Comparison of ENCODE assay signal across 26 cellular contexts in genomic region chr20:56388882-56389281, GRCh38. TPM values are rescaled to one million over a fixed set of nuclear protein-coding genes. Genes with fewer than 3 reads are reported as not detected.
DNase-seq lines count a peak whose midpoint lies in the region; ATAC-seq, FAIRE-seq and TF ChIP-seq lines count a peak whose summit lies in the region.
"Had no signal": no experiment of that assay in that cellular context is flagged by ENCODE, and none has a peak within 500 bp of the region (broad histone marks: within the 10 kb centered on the region; RNA-seq: fewer than 3 reads in every experiment).

No MANE protein-coding gene starts in this region.

- H3K4me1 ChIP-seq in HepG2 (ENCODE audit: insufficient read depth, low read length) (peaks cover 68% of the 10 kb centered on the region), right lobe of liver (peaks cover 0 to 10% (median 0%) of the 10 kb centered on the region in 4 donors), pancreas (peaks cover 5 to 10% (median 9%) of the 10 kb centered on the region in 3 donors)

- no peak overlapping the region for H3K4me3 Mint-ChIP-seq in activated CD4-positive, alpha-beta memory T cell treated with anti-CD3 and anti-CD28 coated beads, Interleukin-2, amount 10 ng/mL, durations not matched to agents 7 days and 5 days
- H3K4me3 Mint-ChIP-seq in activated CD4-positive, alpha-beta memory T cell treated with anti-CD3 and anti-CD28 coated beads for 36 hours, result no peak overlapping the region
- H3K4me3 Mint-ChIP-seq in activated T-helper 2 cell treated with anti-CD3 and anti-CD28 coated beads, Interferon-gamma antibody, Interleukin-2, Interleukin-4, amounts not matched to agents 10 μg/mL and 5 μg/mL and 100 μg/mL, durations not matched to agents 14 hours and 24 hours and 36 hours (ENCODE audit: low read depth), result no peak overlapping the region
- H3K4me3 Mint-ChIP-seq: CD4-positive, alpha-beta T cell; GM23338 had no signal

- no peaks in the 10 kb centered on the region for H3K9me3 Mint-ChIP-seq in activated CD4-positive, alpha-beta memory T cell treated with anti-CD3 and anti-CD28 coated beads, Interleukin-2, amount 10 ng/mL, durations not matched to agents 7 days and 5 days
- H3K9me3 Mint-ChIP-seq in activated CD4-positive, alpha-beta memory T cell treated with anti-CD3 and anti-CD28 coated beads for 36 hours, result no peaks in the 10 kb centered on the region
- H3K9me3 Mint-ChIP-seq in activated T-helper 2 cell treated with anti-CD3 and anti-CD28 coated beads, Interferon-gamma antibody, Interleukin-2, Interleukin-4, amounts not matched to agents 10 μg/mL and 5 μg/mL and 100 μg/mL, durations not matched to agents 14 hours and 24 hours and 36 hours, result no peaks in the 10 kb centered on the region
- H3K9me3 Mint-ChIP-seq: CD4-positive, alpha-beta T cell; GM23338; IgD-negative memory B cell had no signal

- BruUV-seq in HepG2 (replicated peaks; lab: Mats Ljungman, UMichigan), result no TSS peak

- no peak for TF ChIP-seq POLR2A in HepG2 (IDR thresholded peaks at IDR 0.05; ENCODE audit: insufficient read depth in 1 of 2, low read depth in 2 of 2, low read length in 2 of 2)
- TF ChIP-seq POLR2A in right lobe of liver (IDR thresholded peaks at IDR 0.05), result no peak

- no peaks in the 10 kb centered on the region for H3K9me3 ChIP-seq in HepG2 (ENCODE audit: low read length)
- no peaks in the 10 kb centered on the region for H3K9me3 ChIP-seq in right lobe of liver
- H3K9me3 ChIP-seq in pancreas, result no peaks in the 10 kb centered on the region
- H3K9me3 ChIP-seq: BE2C had no signal

- TF ChIP-seq CTCF in HepG2 (CRISPR knock-in tag; IDR thresholded peaks at IDR 0.05) (no peak), right lobe of liver (IDR thresholded peaks at IDR 0.05) (no peak), pancreas (IDR thresholded peaks at IDR 0.05) (no peak)

- no peak for TF ChIP-seq RAD21 in HepG2 (CRISPR knock-in tag; IDR thresholded peaks at IDR 0.05)

- H3K4me3 ChIP-seq in HepG2 (replicated peaks in 1 of 3; ENCODE audit: insufficient read depth in 1 of 3, low read depth in 2 of 3, low read length in 3 of 3) (no peak overlapping the region), right lobe of liver (no peak overlapping the region), pancreas (no peak overlapping the region)
- H3K4me3 ChIP-seq: GM23338 had no signal

- in situ Hi-C loops in HepG2 (cut with HindIII; ENCODE audit: extremely low pct_ligation_motif_present, low pct_unique_long_range_greater_than_20kb), result no loop called here

- H3K27me3 ChIP-seq in HepG2 (ENCODE audit: control insufficient read depth in 1 of 2, insufficient read depth in 2 of 2, low read length in 2 of 2) (peaks cover 0 to 4% of the 10 kb centered on the region in 2 experiments; a peak in 1 of 5 replicates), right lobe of liver (no peaks in the 10 kb centered on the region), pancreas (no peaks in the 10 kb centered on the region)
- H3K27me3 ChIP-seq: BE2C had no signal

- TF ChIP-seq EP300 in HepG2 (IDR thresholded peaks at IDR 0.05; ENCODE audit: low read depth in 2 of 2, low read length in 2 of 2), result no peak
- no peak for TF ChIP-seq EP300 in HepG2 (CRISPR knock-in tag; IDR thresholded peaks at IDR 0.05; ENCODE audit: borderline replicate concordance)

- no peak overlapping the region for H3K9ac ChIP-seq in HepG2 (ENCODE audit: insufficient read depth, low read depth, low read length)

- peaks cover 61% of the 10 kb centered on the region for H3K4me1 Mint-ChIP-seq in activated CD4-positive, alpha-beta memory T cell treated with anti-CD3 and anti-CD28 coated beads, Interleukin-2, amount 10 ng/mL, durations not matched to agents 7 days and 5 days
- H3K4me1 Mint-ChIP-seq in activated CD4-positive, alpha-beta memory T cell treated with anti-CD3 and anti-CD28 coated beads for 36 hours (ENCODE audit: low read depth), result peaks cover 16% of the 10 kb centered on the region
- peaks cover 40% of the 10 kb centered on the region for H3K4me1 Mint-ChIP-seq in activated T-helper 2 cell treated with anti-CD3 and anti-CD28 coated beads, Interferon-gamma antibody, Interleukin-2, Interleukin-4, amounts not matched to agents 10 μg/mL and 5 μg/mL and 100 μg/mL, durations not matched to agents 14 hours and 24 hours and 36 hours (ENCODE audit: low read depth)

- H2AFZ ChIP-seq in HepG2 (ENCODE audit: low read length), result no peak overlapping the region
- H2AFZ ChIP-seq: GM23338 had no signal

- ATAC-seq in HepG2 (no peak), right lobe of liver (no peak), pancreas (no peak)
- ATAC-seq: GM23338, HCT116 had no signal

- peak overlapping the region; percentile 2 for H3K27ac Mint-ChIP-seq in activated CD4-positive, alpha-beta memory T cell treated with anti-CD3 and anti-CD28 coated beads, Interleukin-2, amount 10 ng/mL, durations not matched to agents 7 days and 5 days
- H3K27ac Mint-ChIP-seq in activated CD4-positive, alpha-beta memory T cell treated with anti-CD3 and anti-CD28 coated beads for 36 hours, result no peak overlapping the region
- peak overlapping the region; percentile 24 for H3K27ac Mint-ChIP-seq in activated T-helper 2 cell treated with anti-CD3 and anti-CD28 coated beads, Interferon-gamma antibody, Interleukin-2, Interleukin-4, amounts not matched to agents 10 μg/mL and 5 μg/mL and 100 μg/mL, durations not matched to agents 14 hours and 24 hours and 36 hours
- H3K27ac Mint-ChIP-seq: CD4-positive, alpha-beta T cell; GM23338; IgD-negative memory B cell had no signal

- H3K4me2 ChIP-seq in HepG2 (ENCODE audit: low read depth, low read length), result peak overlapping the region; percentile 82; the same call in 1 of the 2 replicates
- H3K4me2 ChIP-seq: GM23338 had no signal

- DNase-seq in activated CD4-positive, alpha-beta memory T cell treated with anti-CD3 and anti-CD28 coated beads, Interleukin-2, amount 10 ng/mL, durations not matched to agents 7 days and 5 days, result no peak
- no peak for DNase-seq in activated CD4-positive, alpha-beta memory T cell treated with anti-CD3 and anti-CD28 coated beads for 36 hours
- no peak for DNase-seq in HepG2 (ENCODE audit: low spot score)
- DNase-seq in right lobe of liver, result no peak
- no peak for DNase-seq in activated T-helper 2 cell treated with anti-CD3 and anti-CD28 coated beads, Interferon-gamma antibody, Interleukin-2, Interleukin-4, amounts not matched to agents 10 μg/mL and 5 μg/mL and 100 μg/mL, durations not matched to agents 14 hours and 24 hours and 36 hours (ENCODE audit: low spot score)
- no peak for DNase-seq in pancreas
- DNase-seq in epidermal melanocyte (ENCODE audit: insufficient read length, low spot score), result no peak
- no peak for DNase-seq in NCI-H526 treated with DMSO at 0.1 percent for 48 hours (lab: John Stamatoyannopoulos, UW)
- DNase-seq: BE2C; CD4-positive, alpha-beta T cell; DMS153; EL; Kasumi-1; NCI-H1105; NCI-H2081; NCI-H2171 treated with DMSO at 0.1 percent for 48 hours; NCI-H446 treated with DMSO at 0.1 percent for 48 hours; Right ventricle myocardium superior had no signal

- H3K36me3 ChIP-seq in HepG2 (replicated peaks in 1 of 2; ENCODE audit: control insufficient read depth in 1 of 2, insufficient read depth in 2 of 2, low read length in 2 of 2), result peaks cover 16 to 50% of the 10 kb centered on the region in 2 experiments
- no peaks in the 10 kb centered on the region for H3K36me3 ChIP-seq in right lobe of liver
- H3K36me3 ChIP-seq in pancreas, result no peaks in the 10 kb centered on the region

- no peaks in the 10 kb centered on the region for H4K20me1 ChIP-seq in HepG2 (ENCODE audit: insufficient read depth, low read length)

- POLR2A ChIA-PET in activated CD4-positive, alpha-beta memory T cell treated with anti-CD3 and anti-CD28 coated beads, Interleukin-2, amount 10 ng/mL, durations not matched to agents 7 days and 5 days (lab: Charles Lee), result no interaction called here
- POLR2A ChIA-PET in activated CD4-positive, alpha-beta memory T cell treated with anti-CD3 and anti-CD28 coated beads for 36 hours (lab: Charles Lee), result no interaction called here
- POLR2A ChIA-PET in HepG2 (lab: Yijun Ruan, JAX), result no interaction called here

- H3K36me3 Mint-ChIP-seq in activated CD4-positive, alpha-beta memory T cell treated with anti-CD3 and anti-CD28 coated beads, Interleukin-2, amount 10 ng/mL, durations not matched to agents 7 days and 5 days (ENCODE audit: low read depth), result peaks cover 74% of the 10 kb centered on the region
- H3K36me3 Mint-ChIP-seq in activated CD4-positive, alpha-beta memory T cell treated with anti-CD3 and anti-CD28 coated beads for 36 hours, result peaks cover 57% of the 10 kb centered on the region
- peaks cover 67% of the 10 kb centered on the region for H3K36me3 Mint-ChIP-seq in activated T-helper 2 cell treated with anti-CD3 and anti-CD28 coated beads, Interferon-gamma antibody, Interleukin-2, Interleukin-4, amounts not matched to agents 10 μg/mL and 5 μg/mL and 100 μg/mL, durations not matched to agents 14 hours and 24 hours and 36 hours (ENCODE audit: low read depth)

- WGBS in HepG2 (ENCODE audit: low lambda C conversion rate), result 96% methylated on average over 4 of the region's 4 CpGs
- 92% methylated on average over 4 of the region's 4 CpGs for WGBS in right lobe of liver (ENCODE audit: insufficient coverage, low coverage, low lambda C conversion rate, missing lambda C conversion rate)
- 85 to 88% methylated on average over 4 of the region's 4 CpGs for WGBS in pancreas, 2 donors

- intact Hi-C loops in activated CD4-positive, alpha-beta memory T cell treated with anti-CD3 and anti-CD28 coated beads for 36 hours (cut with micrococcal nuclease), result no loop called here
- intact Hi-C loops in HepG2 (cut with micrococcal nuclease; ENCODE audit: unreplicated experiment), result no loop called here
- intact Hi-C loops in right lobe of liver (cut with DNase I), result no loop called here
- intact Hi-C loops in activated T-helper 2 cell treated with anti-CD3 and anti-CD28 coated beads, Interferon-gamma antibody, Interleukin-2, Interleukin-4, amounts not matched to agents 10 μg/mL and 5 μg/mL and 100 μg/mL, durations not matched to agents 14 hours and 24 hours and 36 hours (cut with micrococcal nuclease), result no loop called here
- intact Hi-C loops in pancreas (cut with DNase I), result no loop called here

- FAIRE-seq in HepG2 (lab: Jason Lieb, UNC), result no peak
- FAIRE-seq in pancreas (lab: Jason Lieb, UNC), result no peak
- FAIRE-seq: GM12891, RCC 7860 had no signal

- H3K27me3 Mint-ChIP-seq in activated CD4-positive, alpha-beta memory T cell treated with anti-CD3 and anti-CD28 coated beads, Interleukin-2, amount 10 ng/mL, durations not matched to agents 7 days and 5 days, result no peaks in the 10 kb centered on the region
- H3K27me3 Mint-ChIP-seq in activated CD4-positive, alpha-beta memory T cell treated with anti-CD3 and anti-CD28 coated beads for 36 hours, result no peaks in the 10 kb centered on the region
- H3K27me3 Mint-ChIP-seq in activated T-helper 2 cell treated with anti-CD3 and anti-CD28 coated beads, Interferon-gamma antibody, Interleukin-2, Interleukin-4, amounts not matched to agents 10 μg/mL and 5 μg/mL and 100 μg/mL, durations not matched to agents 14 hours and 24 hours and 36 hours (ENCODE audit: low read depth), result no peaks in the 10 kb centered on the region
- H3K27me3 Mint-ChIP-seq: CD4-positive, alpha-beta T cell; IgD-negative memory B cell had no signal

- peaks cover 89% of the 10 kb centered on the region for H3K79me2 ChIP-seq in HepG2 (ENCODE audit: insufficient read depth, low read length)

- CTCF ChIA-PET in activated CD4-positive, alpha-beta memory T cell treated with anti-CD3 and anti-CD28 coated beads, Interleukin-2, amount 10 ng/mL, durations not matched to agents 7 days and 5 days (lab: Charles Lee), result no interaction called here
- CTCF ChIA-PET in activated CD4-positive, alpha-beta memory T cell treated with anti-CD3 and anti-CD28 coated beads for 36 hours (lab: Charles Lee), result no interaction called here
- CTCF ChIA-PET in HepG2 (lab: Yijun Ruan, JAX; ENCODE audit: low intra/inter-chr PET ratio, low total read pairs), result no interaction called here

- H3K27ac ChIP-seq in HepG2 (ENCODE audit: extremely low read length, insufficient read depth, low read length), result no peak overlapping the region
- no peak overlapping the region for H3K27ac ChIP-seq in right lobe of liver
- H3K27ac ChIP-seq in pancreas, result no peak overlapping the region
- H3K27ac ChIP-seq: HL-60 had no signal

RNA-seq across cellular contexts. Expression of gene AURKA, which starts 3.1 kb away (rescaled TPM):
- 10 to 100 TPM; 91.9 to 95.4 TPM for total RNA-seq in activated CD4-positive, alpha-beta memory T cell treated with anti-CD3 and anti-CD28 coated beads, Interleukin-2, amount 10 ng/mL, durations not matched to agents 7 days and 5 days
- 100 to 1,000 TPM in 1 of 2 experiments, 10 to 100 TPM in 1; 99.7 to 101 TPM for total RNA-seq in activated CD4-positive, alpha-beta memory T cell treated with anti-CD3 and anti-CD28 coated beads for 36 hours
- total RNA-seq in HepG2 (2016; rRNA removed; fragmentation: Illumina TruSeq; extraction: Trizol) (224 and 335 TPM in 2 replicates), right lobe of liver (1 to 10 TPM; 1.5 to 7.4 (median 2.5) TPM), pancreas (1 to 10 TPM in 4 of 6 donors, under 1 TPM in 2; 0.51 to 1.9 (median 1.1) TPM)
- total RNA-seq in HepG2 (2016; cell fraction: cytosol; rRNA removed; fragmentation: Illumina TruSeq; extraction: Trizol; ENCODE audit: low read depth), result 127 and 136 TPM in 2 replicates
- total RNA-seq in HepG2 (2016; cell fraction: insoluble cytoplasmic fraction; rRNA removed; fragmentation: Illumina TruSeq; extraction: Trizol), result 218 and 331 TPM in 2 replicates
- total RNA-seq in HepG2 (2016; cell fraction: membrane; rRNA removed; fragmentation: Illumina TruSeq; extraction: Trizol), result 173 and 174 TPM in 2 replicates
- 85.9 and 90.8 TPM in 2 replicates for total RNA-seq in HepG2 (2016; cell fraction: nucleus; rRNA removed; fragmentation: Illumina TruSeq; extraction: Trizol)
- polyA plus RNA-seq in HepG2 (2011; rRNA removed) (55.7 and 96.4 TPM in 2 replicates), pancreas (under 1 TPM; 0.61 to 0.80 TPM)
- 60.3 and 70.8 TPM in 2 replicates for polyA plus RNA-seq in HepG2 (2011; cell fraction: cytosol; rRNA removed)
- 23.6 and 31.7 TPM in 2 replicates for polyA plus RNA-seq in HepG2 (2011; cell fraction: nucleus; rRNA removed)
- polyA plus RNA-seq in HepG2 (2012), result 41.6 and 70.4 TPM in 2 replicates
- polyA plus RNA-seq in HepG2 (2016; cell fraction: cytosol; fragmentation: Illumina TruSeq; extraction: Trizol; ENCODE audit: low read depth), result 36.5 and 39.6 TPM in 2 replicates
- 285 and 289 TPM in 2 replicates for polyA plus RNA-seq in HepG2 (2016; cell fraction: insoluble cytoplasmic fraction; fragmentation: Illumina TruSeq; extraction: Trizol; ENCODE audit: low read depth)
- 72.5 and 73.7 TPM in 2 replicates for polyA plus RNA-seq in HepG2 (2016; cell fraction: membrane; fragmentation: Illumina TruSeq; extraction: Trizol; ENCODE audit: low read depth)
- 111 and 116 TPM in 2 replicates for polyA plus RNA-seq in HepG2 (2016; cell fraction: nucleus; fragmentation: Illumina TruSeq; extraction: Trizol; ENCODE audit: insufficient read depth, low read depth)
- polyA minus RNA-seq in HepG2 (2011; rRNA and poly(A)+ RNA removed; ENCODE audit: low replicate concordance), result 63.7 and 146 TPM in 2 replicates
- polyA minus RNA-seq in HepG2 (2011; cell fraction: cytosol; rRNA and poly(A)+ RNA removed), result 43.1 and 61.1 TPM in 2 replicates
- polyA minus RNA-seq in HepG2 (2011; cell fraction: nucleus; rRNA and poly(A)+ RNA removed), result 25.4 and 35.1 TPM in 2 replicates
- total RNA-seq in activated T-helper 2 cell treated with anti-CD3 and anti-CD28 coated beads, Interferon-gamma antibody, Interleukin-2, Interleukin-4, amounts not matched to agents 10 μg/mL and 5 μg/mL and 100 μg/mL, durations not matched to agents 14 hours and 24 hours and 36 hours, result 64.8 and 71.1 TPM in 2 replicates

RNA-seq across cellular contexts. Expression of gene CSTF1, which starts 3.6 kb away (rescaled TPM):
- 10 to 100 TPM; 61.5 to 64.9 TPM for total RNA-seq in activated CD4-positive, alpha-beta memory T cell treated with anti-CD3 and anti-CD28 coated beads, Interleukin-2, amount 10 ng/mL, durations not matched to agents 7 days and 5 days
- 10 to 100 TPM; 53.9 to 56.6 TPM for total RNA-seq in activated CD4-positive, alpha-beta memory T cell treated with anti-CD3 and anti-CD28 coated beads for 36 hours
- total RNA-seq in HepG2 (2016; rRNA removed; fragmentation: Illumina TruSeq; extraction: Trizol), result 70.9 and 105 TPM in 2 replicates
- 17.0 and 17.9 TPM in 2 replicates for total RNA-seq in HepG2 (2016; cell fraction: cytosol; rRNA removed; fragmentation: Illumina TruSeq; extraction: Trizol; ENCODE audit: low read depth)
- total RNA-seq in HepG2 (2016; cell fraction: insoluble cytoplasmic fraction; rRNA removed; fragmentation: Illumina TruSeq; extraction: Trizol), result 72.4 and 104 TPM in 2 replicates
- total RNA-seq in HepG2 (2016; cell fraction: membrane; rRNA removed; fragmentation: Illumina TruSeq; extraction: Trizol), result 37.3 and 42.3 TPM in 2 replicates
- 53.7 and 58.2 TPM in 2 replicates for total RNA-seq in HepG2 (2016; cell fraction: nucleus; rRNA removed; fragmentation: Illumina TruSeq; extraction: Trizol)
- polyA plus RNA-seq in HepG2 (2011; rRNA removed), result 67.9 and 100 TPM in 2 replicates
- polyA plus RNA-seq in HepG2 (2011; cell fraction: cytosol; rRNA removed), result 63.9 and 67.0 TPM in 2 replicates
- 63.5 and 65.1 TPM in 2 replicates for polyA plus RNA-seq in HepG2 (2011; cell fraction: nucleus; rRNA removed)
- polyA plus RNA-seq in HepG2 (2012), result 39.4 and 55.3 TPM in 2 replicates
- polyA plus RNA-seq in HepG2 (2016; cell fraction: cytosol; fragmentation: Illumina TruSeq; extraction: Trizol; ENCODE audit: low read depth), result 8.4 and 10.8 TPM in 2 replicates
- polyA plus RNA-seq in HepG2 (2016; cell fraction: insoluble cytoplasmic fraction; fragmentation: Illumina TruSeq; extraction: Trizol; ENCODE audit: low read depth), result 89.9 and 97.0 TPM in 2 replicates
- 17.6 and 17.8 TPM in 2 replicates for polyA plus RNA-seq in HepG2 (2016; cell fraction: membrane; fragmentation: Illumina TruSeq; extraction: Trizol; ENCODE audit: low read depth)
- 76.3 and 78.8 TPM in 2 replicates for polyA plus RNA-seq in HepG2 (2016; cell fraction: nucleus; fragmentation: Illumina TruSeq; extraction: Trizol; ENCODE audit: insufficient read depth, low read depth)
- polyA minus RNA-seq in HepG2 (2011; rRNA and poly(A)+ RNA removed; ENCODE audit: low replicate concordance), result 186 and 265 TPM in 2 replicates
- 59.5 and 62.1 TPM in 2 replicates for polyA minus RNA-seq in HepG2 (2011; cell fraction: cytosol; rRNA and poly(A)+ RNA removed)
- 49.2 and 64.4 TPM in 2 replicates for polyA minus RNA-seq in HepG2 (2011; cell fraction: nucleus; rRNA and poly(A)+ RNA removed)
- 10 to 100 TPM; 14.9 to 27.2 (median 16.6) TPM for total RNA-seq in right lobe of liver
- total RNA-seq in activated T-helper 2 cell treated with anti-CD3 and anti-CD28 coated beads, Interferon-gamma antibody, Interleukin-2, Interleukin-4, amounts not matched to agents 10 μg/mL and 5 μg/mL and 100 μg/mL, durations not matched to agents 14 hours and 24 hours and 36 hours, result 51.2 and 52.1 TPM in 2 replicates
- 10 to 100 TPM; 12.1 to 17.5 (median 16.2) TPM for total RNA-seq in pancreas
- polyA plus RNA-seq in pancreas, result 10 to 100 TPM in 1 of 2 donors, 1 to 10 TPM in 1; 4.5 to 13.0 TPM

RNA-seq across cellular contexts. Expression of gene CASS4, which starts 23.2 kb away (rescaled TPM):
- 10 to 100 TPM; 13.2 TPM for total RNA-seq in activated CD4-positive, alpha-beta memory T cell treated with anti-CD3 and anti-CD28 coated beads, Interleukin-2, amount 10 ng/mL, durations not matched to agents 7 days and 5 days
- 1 to 10 TPM; 7.8 to 8.6 TPM for total RNA-seq in activated CD4-positive, alpha-beta memory T cell treated with anti-CD3 and anti-CD28 coated beads for 36 hours
- total RNA-seq in HepG2 (2016; rRNA removed; fragmentation: Illumina TruSeq; extraction: Trizol) (0.38 and 0.49 TPM in 2 replicates), right lobe of liver (1 to 10 TPM in 2 of 6 experiments, under 1 TPM in 4; 0.66 to 2.1 (median 0.83) TPM), pancreas (1 to 10 TPM in 2 of 6 donors, under 1 TPM in 4; 0.04 to 1.6 (median 0.24) TPM)
- total RNA-seq in HepG2 (2016; cell fraction: cytosol; rRNA removed; fragmentation: Illumina TruSeq; extraction: Trizol; ENCODE audit: low read depth), result 0.09 TPM in 1 of 2 replicates, not detected in the other
- total RNA-seq in HepG2 (2016; cell fraction: insoluble cytoplasmic fraction; rRNA removed; fragmentation: Illumina TruSeq; extraction: Trizol), result 0.28 and 0.35 TPM in 2 replicates
- total RNA-seq in HepG2 (2016; cell fraction: membrane; rRNA removed; fragmentation: Illumina TruSeq; extraction: Trizol), result 0.17 and 0.31 TPM in 2 replicates
- total RNA-seq in HepG2 (2016; cell fraction: nucleus; rRNA removed; fragmentation: Illumina TruSeq; extraction: Trizol), result 0.53 and 0.65 TPM in 2 replicates
- polyA plus RNA-seq in HepG2 (2011; rRNA removed) (0.17 and 0.25 TPM in 2 replicates), pancreas (under 1 TPM; 0.11 to 0.31 TPM)
- 0.10 and 0.17 TPM in 2 replicates for polyA plus RNA-seq in HepG2 (2011; cell fraction: cytosol; rRNA removed)
- 0.35 and 0.50 TPM in 2 replicates for polyA plus RNA-seq in HepG2 (2011; cell fraction: nucleus; rRNA removed)
- 0.17 and 0.23 TPM in 2 replicates for polyA plus RNA-seq in HepG2 (2012)
- not detected in 2 replicates for polyA plus RNA-seq in HepG2 (2016; cell fraction: cytosol; fragmentation: Illumina TruSeq; extraction: Trizol; ENCODE audit: low read depth)
- polyA plus RNA-seq in HepG2 (2016; cell fraction: insoluble cytoplasmic fraction; fragmentation: Illumina TruSeq; extraction: Trizol; ENCODE audit: low read depth), result 0.30 and 0.41 TPM in 2 replicates
- polyA plus RNA-seq in HepG2 (2016; cell fraction: membrane; fragmentation: Illumina TruSeq; extraction: Trizol; ENCODE audit: low read depth), result 0.06 and 0.08 TPM in 2 replicates
- polyA plus RNA-seq in HepG2 (2016; cell fraction: nucleus; fragmentation: Illumina TruSeq; extraction: Trizol; ENCODE audit: insufficient read depth, low read depth), result 0.21 and 0.48 TPM in 2 replicates
- 0.06 and 0.07 TPM in 2 replicates for polyA minus RNA-seq in HepG2 (2011; rRNA and poly(A)+ RNA removed; ENCODE audit: low replicate concordance)
- polyA minus RNA-seq in HepG2 (2011; cell fraction: cytosol; rRNA and poly(A)+ RNA removed), result 0.26 TPM in 1 of 2 replicates, not detected in the other
- 0.26 and 0.50 TPM in 2 replicates for polyA minus RNA-seq in HepG2 (2011; cell fraction: nucleus; rRNA and poly(A)+ RNA removed)
- 4.6 and 4.7 TPM in 2 replicates for total RNA-seq in activated T-helper 2 cell treated with anti-CD3 and anti-CD28 coated beads, Interferon-gamma antibody, Interleukin-2, Interleukin-4, amounts not matched to agents 10 μg/mL and 5 μg/mL and 100 μg/mL, durations not matched to agents 14 hours and 24 hours and 36 hours
- total RNA-seq: A172, GM23338, HT1080 had no signal
- polyA plus RNA-seq: GM23338 had no signal

RNA-seq across cellular contexts. Expression of gene FAM210B, which starts 30.1 kb away (rescaled TPM):
- 1 to 10 TPM; 3.7 to 4.3 TPM for total RNA-seq in activated CD4-positive, alpha-beta memory T cell treated with anti-CD3 and anti-CD28 coated beads, Interleukin-2, amount 10 ng/mL, durations not matched to agents 7 days and 5 days
- 1 to 10 TPM; 5.5 to 5.9 TPM for total RNA-seq in activated CD4-positive, alpha-beta memory T cell treated with anti-CD3 and anti-CD28 coated beads for 36 hours
- total RNA-seq in HepG2 (2016; rRNA removed; fragmentation: Illumina TruSeq; extraction: Trizol) (75.9 and 88.4 TPM in 2 replicates), right lobe of liver (10 to 100 TPM; 31.6 to 66.5 (median 42.8) TPM), pancreas (10 to 100 TPM; 15.3 to 28.2 (median 24.8) TPM)
- 43.4 and 46.3 TPM in 2 replicates for total RNA-seq in HepG2 (2016; cell fraction: cytosol; rRNA removed; fragmentation: Illumina TruSeq; extraction: Trizol; ENCODE audit: low read depth)
- 80.4 and 87.7 TPM in 2 replicates for total RNA-seq in HepG2 (2016; cell fraction: insoluble cytoplasmic fraction; rRNA removed; fragmentation: Illumina TruSeq; extraction: Trizol)
- total RNA-seq in HepG2 (2016; cell fraction: membrane; rRNA removed; fragmentation: Illumina TruSeq; extraction: Trizol), result 112 and 113 TPM in 2 replicates
- total RNA-seq in HepG2 (2016; cell fraction: nucleus; rRNA removed; fragmentation: Illumina TruSeq; extraction: Trizol), result 48.9 and 57.6 TPM in 2 replicates
- polyA plus RNA-seq in HepG2 (2011; rRNA removed) (107 and 111 TPM in 2 replicates), pancreas (10 to 100 TPM; 13.1 to 29.6 TPM)
- 81.6 and 121 TPM in 2 replicates for polyA plus RNA-seq in HepG2 (2011; cell fraction: cytosol; rRNA removed)
- 21.7 and 28.8 TPM in 2 replicates for polyA plus RNA-seq in HepG2 (2011; cell fraction: nucleus; rRNA removed)
- polyA plus RNA-seq in HepG2 (2012), result 87.6 and 100 TPM in 2 replicates
- polyA plus RNA-seq in HepG2 (2016; cell fraction: cytosol; fragmentation: Illumina TruSeq; extraction: Trizol; ENCODE audit: low read depth), result 74.9 and 84.3 TPM in 2 replicates
- 128 and 133 TPM in 2 replicates for polyA plus RNA-seq in HepG2 (2016; cell fraction: insoluble cytoplasmic fraction; fragmentation: Illumina TruSeq; extraction: Trizol; ENCODE audit: low read depth)
- polyA plus RNA-seq in HepG2 (2016; cell fraction: membrane; fragmentation: Illumina TruSeq; extraction: Trizol; ENCODE audit: low read depth), result 136 and 137 TPM in 2 replicates
- 94.3 and 100 TPM in 2 replicates for polyA plus RNA-seq in HepG2 (2016; cell fraction: nucleus; fragmentation: Illumina TruSeq; extraction: Trizol; ENCODE audit: insufficient read depth, low read depth)
- polyA minus RNA-seq in HepG2 (2011; rRNA and poly(A)+ RNA removed; ENCODE audit: low replicate concordance), result 14.9 and 72.3 TPM in 2 replicates
- 60.3 and 67.3 TPM in 2 replicates for polyA minus RNA-seq in HepG2 (2011; cell fraction: cytosol; rRNA and poly(A)+ RNA removed)
- 45.2 and 49.0 TPM in 2 replicates for polyA minus RNA-seq in HepG2 (2011; cell fraction: nucleus; rRNA and poly(A)+ RNA removed)
- total RNA-seq in activated T-helper 2 cell treated with anti-CD3 and anti-CD28 coated beads, Interferon-gamma antibody, Interleukin-2, Interleukin-4, amounts not matched to agents 10 μg/mL and 5 μg/mL and 100 μg/mL, durations not matched to agents 14 hours and 24 hours and 36 hours, result 9.2 TPM in 2 replicates
